Comparison of ENCODE assay signal across 2 cellular contexts in genomic region chr21:44960141-44961092, GRCh38.
TF ChIP-seq lines count a peak whose summit lies in the region.

No MANE protein-coding gene starts in this region.

TF ChIP-seq in HepG2, 621 proteins besides CTCF, POLR2A, EP300 and RAD21:
- 0 out of 2 replicates have a peak, but pooled peaks have one; percentile 24 for TF ChIP-seq HNRNPL (IDR thresholded peaks at IDR 0.05; ENCODE audit: low read depth, low read length)
- TF ChIP-seq GATA4 (IDR thresholded peaks at IDR 0.05; ENCODE audit: borderline replicate concordance, low read depth) = no peak
- no peak for TF ChIP-seq POLR2G (IDR thresholded peaks at IDR 0.05; ENCODE audit: low read depth, low read length)
- peak; percentile 58; the same call in 1 of the 2 replicates for TF ChIP-seq MAFF (IDR thresholded peaks at IDR 0.05; ENCODE audit: low read depth, low read length)
- TF ChIP-seq MAFK (conservative IDR thresholded peaks at IDR 0.05 in 1 of 2, IDR thresholded peaks at IDR 0.05 in 1 of 2; ENCODE audit: low read length in 2 of 2) = peak; percentile 60 to 77

TF ChIP-seq in SK-N-SH treated with all-trans-retinoic acid at 6 μM for 48 hours, 23 proteins besides CTCF, POLR2A, EP300 and RAD21:
- no peak for TF ChIP-seq ZFP3 (CRISPR knock-in tag; IDR thresholded peaks at IDR 0.05)
- no peak for TF ChIP-seq PATZ1 (CRISPR knock-in tag; IDR thresholded peaks at IDR 0.05; ENCODE audit: borderline replicate concordance)
- no peak for TF ChIP-seq SNAI2 (CRISPR knock-in tag; IDR thresholded peaks at IDR 0.05)
- no peak for TF ChIP-seq TCF4 (CRISPR knock-in tag; IDR thresholded peaks at IDR 0.05; ENCODE audit: borderline replicate concordance)
- no peak for TF ChIP-seq ZNF565 (CRISPR knock-in tag; conservative IDR thresholded peaks at IDR 0.05; ENCODE audit: low read depth)
- no peak for TF ChIP-seq ZFP30 (CRISPR knock-in tag; IDR thresholded peaks at IDR 0.05)
- no peak for TF ChIP-seq BACH2 (CRISPR knock-in tag; IDR thresholded peaks at IDR 0.05; ENCODE audit: borderline replicate concordance)
- TF ChIP-seq ISL1 (CRISPR knock-in tag; IDR thresholded peaks at IDR 0.05) = no peak
- TF ChIP-seq, protein P1, sequence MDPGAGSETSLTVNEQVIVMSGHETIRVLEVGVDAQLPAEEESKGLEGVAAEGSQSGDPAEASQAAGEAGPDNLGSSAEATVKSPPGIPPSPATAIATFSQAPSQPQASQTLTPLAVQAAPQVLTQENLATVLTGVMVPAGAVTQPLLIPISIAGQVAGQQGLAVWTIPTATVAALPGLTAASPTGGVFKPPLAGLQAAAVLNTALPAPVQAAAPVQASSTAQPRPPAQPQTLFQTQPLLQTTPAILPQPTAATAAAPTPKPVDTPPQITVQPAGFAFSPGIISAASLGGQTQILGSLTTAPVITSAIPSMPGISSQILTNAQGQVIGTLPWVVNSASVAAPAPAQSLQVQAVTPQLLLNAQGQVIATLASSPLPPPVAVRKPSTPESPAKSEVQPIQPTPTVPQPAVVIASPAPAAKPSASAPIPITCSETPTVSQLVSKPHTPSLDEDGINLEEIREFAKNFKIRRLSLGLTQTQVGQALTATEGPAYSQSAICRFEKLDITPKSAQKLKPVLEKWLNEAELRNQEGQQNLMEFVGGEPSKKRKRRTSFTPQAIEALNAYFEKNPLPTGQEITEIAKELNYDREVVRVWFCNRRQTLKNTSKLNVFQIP (CRISPR knock-in tag; IDR thresholded peaks at IDR 0.05; ENCODE audit: borderline replicate concordance, low read depth) = no peak
- no peak for TF ChIP-seq RARB (CRISPR knock-in tag; IDR thresholded peaks at IDR 0.05)
- no peak for TF ChIP-seq PPARA (CRISPR knock-in tag; IDR thresholded peaks at IDR 0.05; ENCODE audit: borderline replicate concordance)
- TF ChIP-seq ARNTL (CRISPR knock-in tag; IDR thresholded peaks at IDR 0.05; ENCODE audit: borderline replicate concordance, low read depth) = no peak
- no peak for TF ChIP-seq CREB5 (CRISPR knock-in tag; IDR thresholded peaks at IDR 0.05; ENCODE audit: low read depth)
- no peak for TF ChIP-seq ESRRG (CRISPR knock-in tag; IDR thresholded peaks at IDR 0.05)
- no peak for TF ChIP-seq OSR1 (CRISPR knock-in tag; IDR thresholded peaks at IDR 0.05)
TF ChIP-seq in SK-N-SH treated with all-trans-retinoic acid at 6 μM for 48 hours: peak in this region for 0.
